Comparison of ENCODE assay signal across 6 cellular contexts in the genomic region with DNA sequence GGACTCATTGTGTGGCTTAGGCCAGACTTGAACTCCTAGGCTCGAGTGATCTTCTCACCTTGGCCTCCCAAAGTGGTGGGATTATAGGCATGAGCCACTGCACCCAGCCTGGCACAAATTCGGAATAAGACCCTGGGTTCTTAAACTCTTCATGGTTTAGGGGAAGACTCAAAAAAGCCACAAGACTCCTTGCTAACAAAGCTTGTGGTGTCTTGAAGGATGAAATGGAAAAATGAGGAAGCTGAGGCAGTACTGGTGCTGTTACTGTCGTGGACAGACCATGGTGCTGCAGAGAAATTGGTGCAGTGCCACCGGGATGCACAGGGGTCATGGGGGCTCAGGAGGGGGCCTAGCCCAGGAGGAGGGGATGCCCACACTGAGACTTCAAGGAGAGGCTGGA. TPM values are rescaled to one million over a fixed set of nuclear protein-coding genes. Genes with fewer than 3 reads are reported as not detected.
"Had no signal": no experiment of that assay in that cellular context is flagged by ENCODE, and none has a peak within 500 bp of the region (broad histone marks: within the 10 kb centered on the region; RNA-seq: fewer than 3 reads in every experiment).

No MANE protein-coding gene starts in this region.

RNA-seq across cellular contexts. Expression of a gene that starts 20.3 kb away (rescaled TPM):
- total RNA-seq: activated CD4-positive, alpha-beta memory T cell treated with anti-CD3 and anti-CD28 coated beads for 36 hours; activated CD4-positive, alpha-beta T cell treated with anti-CD3 and anti-CD28 coated beads, Interleukin-2, amount 10 ng/mL, durations not matched to agents 24 days and 14 days; activated naive CD4-positive, alpha-beta T cell treated with anti-CD3 and anti-CD28 coated beads for 36 hours; activated naive CD8-positive, alpha-beta T cell treated with anti-CD3 and anti-CD28 coated beads for 36 hours; activated T-helper 1 cell treated with anti-CD3 and anti-CD28 coated beads, Interleukin-12 subunit alpha, Interleukin-12 subunit beta, Interleukin-2, Interleukin-4 antibody, amounts not matched to agents 30 ng/mL and 10 ng/mL and 1 ng/mL, durations not matched to agents 14 hours and 24 hours and 36 hours; naive thymus-derived CD8-positive, alpha-beta T cell had no signal
- polyA plus RNA-seq: naive thymus-derived CD8-positive, alpha-beta T cell had no signal
